1 cellular context compared by ENCODE assay signal in the genomic region with DNA sequence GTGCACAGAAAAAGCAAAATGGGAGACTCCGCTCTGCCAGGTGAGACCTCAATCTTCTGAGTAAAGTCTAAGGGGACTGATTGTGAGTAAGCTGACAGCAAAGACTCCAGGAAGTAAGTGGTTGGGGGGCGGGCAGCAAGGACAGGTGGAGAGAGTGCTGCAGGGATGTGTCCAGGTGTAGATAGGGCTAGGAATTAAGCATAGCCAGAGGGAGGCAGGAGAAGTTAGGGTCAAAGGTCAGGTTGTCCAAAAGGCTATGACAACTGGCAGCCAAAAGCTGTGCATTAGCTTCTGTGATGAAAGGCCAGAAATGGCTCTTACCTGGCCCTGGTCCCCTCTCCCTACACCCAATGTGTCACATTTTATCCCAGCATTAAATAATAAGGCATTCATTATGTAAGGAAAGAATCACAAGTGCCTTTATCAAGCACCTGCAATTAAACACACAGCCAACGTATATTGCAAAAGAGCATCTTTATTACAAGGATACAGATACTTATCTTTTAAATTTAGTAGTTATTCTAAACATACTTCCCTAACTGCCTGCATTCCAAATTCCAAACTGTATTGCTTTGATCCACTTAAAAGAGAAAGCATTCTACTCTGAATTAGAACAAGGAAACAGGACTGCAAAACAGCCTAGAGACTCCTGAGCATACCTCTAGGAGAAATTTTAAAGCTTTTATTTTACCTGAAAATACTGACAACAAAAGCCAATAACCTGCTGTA.
TF ChIP-seq lines count a peak whose summit lies in the region.

No MANE protein-coding gene starts in this region.

TF ChIP-seq in H1, 55 proteins besides CTCF, POLR2A, EP300 and RAD21 (continued from another document):
- TF ChIP-seq, protein P1, sequence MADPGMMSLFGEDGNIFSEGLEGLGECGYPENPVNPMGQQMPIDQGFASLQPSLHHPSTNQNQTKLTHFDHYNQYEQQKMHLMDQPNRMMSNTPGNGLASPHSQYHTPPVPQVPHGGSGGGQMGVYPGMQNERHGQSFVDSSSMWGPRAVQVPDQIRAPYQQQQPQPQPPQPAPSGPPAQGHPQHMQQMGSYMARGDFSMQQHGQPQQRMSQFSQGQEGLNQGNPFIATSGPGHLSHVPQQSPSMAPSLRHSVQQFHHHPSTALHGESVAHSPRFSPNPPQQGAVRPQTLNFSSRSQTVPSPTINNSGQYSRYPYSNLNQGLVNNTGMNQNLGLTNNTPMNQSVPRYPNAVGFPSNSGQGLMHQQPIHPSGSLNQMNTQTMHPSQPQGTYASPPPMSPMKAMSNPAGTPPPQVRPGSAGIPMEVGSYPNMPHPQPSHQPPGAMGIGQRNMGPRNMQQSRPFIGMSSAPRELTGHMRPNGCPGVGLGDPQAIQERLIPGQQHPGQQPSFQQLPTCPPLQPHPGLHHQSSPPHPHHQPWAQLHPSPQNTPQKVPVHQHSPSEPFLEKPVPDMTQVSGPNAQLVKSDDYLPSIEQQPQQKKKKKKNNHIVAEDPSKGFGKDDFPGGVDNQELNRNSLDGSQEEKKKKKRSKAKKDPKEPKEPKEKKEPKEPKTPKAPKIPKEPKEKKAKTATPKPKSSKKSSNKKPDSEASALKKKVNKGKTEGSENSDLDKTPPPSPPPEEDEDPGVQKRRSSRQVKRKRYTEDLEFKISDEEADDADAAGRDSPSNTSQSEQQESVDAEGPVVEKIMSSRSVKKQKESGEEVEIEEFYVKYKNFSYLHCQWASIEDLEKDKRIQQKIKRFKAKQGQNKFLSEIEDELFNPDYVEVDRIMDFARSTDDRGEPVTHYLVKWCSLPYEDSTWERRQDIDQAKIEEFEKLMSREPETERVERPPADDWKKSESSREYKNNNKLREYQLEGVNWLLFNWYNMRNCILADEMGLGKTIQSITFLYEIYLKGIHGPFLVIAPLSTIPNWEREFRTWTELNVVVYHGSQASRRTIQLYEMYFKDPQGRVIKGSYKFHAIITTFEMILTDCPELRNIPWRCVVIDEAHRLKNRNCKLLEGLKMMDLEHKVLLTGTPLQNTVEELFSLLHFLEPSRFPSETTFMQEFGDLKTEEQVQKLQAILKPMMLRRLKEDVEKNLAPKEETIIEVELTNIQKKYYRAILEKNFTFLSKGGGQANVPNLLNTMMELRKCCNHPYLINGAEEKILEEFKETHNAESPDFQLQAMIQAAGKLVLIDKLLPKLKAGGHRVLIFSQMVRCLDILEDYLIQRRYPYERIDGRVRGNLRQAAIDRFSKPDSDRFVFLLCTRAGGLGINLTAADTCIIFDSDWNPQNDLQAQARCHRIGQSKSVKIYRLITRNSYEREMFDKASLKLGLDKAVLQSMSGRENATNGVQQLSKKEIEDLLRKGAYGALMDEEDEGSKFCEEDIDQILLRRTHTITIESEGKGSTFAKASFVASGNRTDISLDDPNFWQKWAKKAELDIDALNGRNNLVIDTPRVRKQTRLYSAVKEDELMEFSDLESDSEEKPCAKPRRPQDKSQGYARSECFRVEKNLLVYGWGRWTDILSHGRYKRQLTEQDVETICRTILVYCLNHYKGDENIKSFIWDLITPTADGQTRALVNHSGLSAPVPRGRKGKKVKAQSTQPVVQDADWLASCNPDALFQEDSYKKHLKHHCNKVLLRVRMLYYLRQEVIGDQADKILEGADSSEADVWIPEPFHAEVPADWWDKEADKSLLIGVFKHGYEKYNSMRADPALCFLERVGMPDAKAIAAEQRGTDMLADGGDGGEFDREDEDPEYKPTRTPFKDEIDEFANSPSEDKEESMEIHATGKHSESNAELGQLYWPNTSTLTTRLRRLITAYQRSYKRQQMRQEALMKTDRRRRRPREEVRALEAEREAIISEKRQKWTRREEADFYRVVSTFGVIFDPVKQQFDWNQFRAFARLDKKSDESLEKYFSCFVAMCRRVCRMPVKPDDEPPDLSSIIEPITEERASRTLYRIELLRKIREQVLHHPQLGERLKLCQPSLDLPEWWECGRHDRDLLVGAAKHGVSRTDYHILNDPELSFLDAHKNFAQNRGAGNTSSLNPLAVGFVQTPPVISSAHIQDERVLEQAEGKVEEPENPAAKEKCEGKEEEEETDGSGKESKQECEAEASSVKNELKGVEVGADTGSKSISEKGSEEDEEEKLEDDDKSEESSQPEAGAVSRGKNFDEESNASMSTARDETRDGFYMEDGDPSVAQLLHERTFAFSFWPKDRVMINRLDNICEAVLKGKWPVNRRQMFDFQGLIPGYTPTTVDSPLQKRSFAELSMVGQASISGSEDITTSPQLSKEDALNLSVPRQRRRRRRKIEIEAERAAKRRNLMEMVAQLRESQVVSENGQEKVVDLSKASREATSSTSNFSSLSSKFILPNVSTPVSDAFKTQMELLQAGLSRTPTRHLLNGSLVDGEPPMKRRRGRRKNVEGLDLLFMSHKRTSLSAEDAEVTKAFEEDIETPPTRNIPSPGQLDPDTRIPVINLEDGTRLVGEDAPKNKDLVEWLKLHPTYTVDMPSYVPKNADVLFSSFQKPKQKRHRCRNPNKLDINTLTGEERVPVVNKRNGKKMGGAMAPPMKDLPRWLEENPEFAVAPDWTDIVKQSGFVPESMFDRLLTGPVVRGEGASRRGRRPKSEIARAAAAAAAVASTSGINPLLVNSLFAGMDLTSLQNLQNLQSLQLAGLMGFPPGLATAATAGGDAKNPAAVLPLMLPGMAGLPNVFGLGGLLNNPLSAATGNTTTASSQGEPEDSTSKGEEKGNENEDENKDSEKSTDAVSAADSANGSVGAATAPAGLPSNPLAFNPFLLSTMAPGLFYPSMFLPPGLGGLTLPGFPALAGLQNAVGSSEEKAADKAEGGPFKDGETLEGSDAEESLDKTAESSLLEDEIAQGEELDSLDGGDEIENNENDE (IDR thresholded peaks at IDR 0.05; ENCODE audit: insufficient replicate concordance, low read length): no peak
- TF ChIP-seq TAF1 (IDR thresholded peaks at IDR 0.05; ENCODE audit: low read depth, low read length) (no peak), RXRA (IDR thresholded peaks at IDR 0.05; ENCODE audit: insufficient read depth, low read depth, low read length) (no peak), CHD2 (IDR thresholded peaks at IDR 0.05; ENCODE audit: low read length) (no peak), HDAC2 (IDR thresholded peaks at IDR 0.05; ENCODE audit: borderline replicate concordance in 1 of 2, low read depth in 2 of 2, low read length in 2 of 2) (no peak)
TF ChIP-seq in H1: peak in this region for 0.
